Comparison of ENCODE assay signal across 29 cellular contexts in the genomic region with DNA sequence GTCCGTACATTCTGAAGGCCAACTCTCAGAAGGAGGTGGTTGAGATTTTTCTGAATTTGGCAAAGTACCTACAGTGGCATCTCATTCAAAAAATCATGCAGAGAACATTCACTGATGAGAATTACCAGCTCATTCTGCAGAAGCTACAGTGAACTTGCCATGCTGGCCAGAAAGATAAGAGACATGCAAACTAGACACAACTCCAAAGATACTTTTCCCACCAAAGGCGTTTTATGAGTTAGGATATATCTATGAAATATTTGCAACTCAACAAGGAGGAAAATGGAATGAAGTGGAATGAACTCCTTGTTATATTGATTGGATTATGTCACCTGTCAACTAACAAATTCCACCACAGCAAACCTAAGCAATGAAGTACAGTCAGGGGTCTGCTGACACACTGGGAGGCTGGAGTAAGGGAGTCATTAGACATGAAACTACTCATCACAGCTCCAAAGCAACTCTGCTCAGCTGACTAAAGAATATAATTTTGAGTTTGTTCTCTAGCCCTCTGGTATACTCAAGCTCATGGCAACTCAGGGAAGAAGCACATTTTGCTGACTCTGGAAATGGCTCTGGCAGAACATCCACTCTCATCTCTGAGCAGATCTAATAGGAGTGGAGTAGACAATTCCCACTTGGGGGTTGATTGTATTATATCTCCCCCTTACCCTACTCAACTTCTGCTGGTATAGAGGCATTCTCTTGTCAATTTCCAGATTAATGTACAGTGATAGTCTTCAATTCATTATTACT. TPM values are rescaled to one million over a fixed set of nuclear protein-coding genes. Genes with fewer than 3 reads are reported as not detected.
A peak's percentile ranks its signal among the peaks of the same experiment; 100 is the strongest.
DNase-seq lines count a peak whose midpoint lies in the region; ATAC-seq and TF ChIP-seq lines count a peak whose summit lies in the region.
"Had no signal": no experiment of that assay in that cellular context is flagged by ENCODE, and none has a peak within 500 bp of the region (broad histone marks: within the 10 kb centered on the region; RNA-seq: fewer than 3 reads in every experiment).

No MANE protein-coding gene starts in this region.

- H3K27me3 Mint-ChIP-seq in activated naive CD4-positive, alpha-beta T cell treated with anti-CD3 and anti-CD28 coated beads for 36 hours (ENCODE audit: low read depth), result no peaks in the 10 kb centered on the region
- no peaks in the 10 kb centered on the region for H3K27me3 Mint-ChIP-seq in dendritic cell treated with granulocyte-macrophage colony-stimulating factor and Interleukin-4, amounts not matched to agents 40 ng/mL and 50 ng/mL, for 4 days
- H3K27me3 Mint-ChIP-seq in stimulated activated memory B cell treated with anti-CD40 and anti-IgM and Interleukin-4, amounts not matched to agents 10 μg/mL and 1 μg/mL and 100 μg/mL, for 72 hours, result no peaks in the 10 kb centered on the region
- H3K27me3 Mint-ChIP-seq: activated CD4-positive, alpha-beta T cell treated with anti-CD3 and anti-CD28 coated beads, Interleukin-2, amount 10 ng/mL, durations not matched to agents 7 days and 5 days had no signal

- CTCF ChIA-PET in activated naive CD4-positive, alpha-beta T cell treated with anti-CD3 and anti-CD28 coated beads for 36 hours (lab: Charles Lee), result interaction anchor here (1.3 to 2.5 kb wide), 3 partner anchors 18 to 75 kb away, joined by 3 to 8 read pairs (median 7); no protein-coding TSS in a partner anchor

- H3K4me2 ChIP-seq in GM23248 (ENCODE audit: unreplicated experiment), result no peak overlapping the region

- TF ChIP-seq CTCF in esophagus squamous epithelium (IDR thresholded peaks at IDR 0.05), result no peak

- H3K27me3 ChIP-seq in GM23248 (replicated peaks; ENCODE audit: insufficient read depth), result no peaks in the 10 kb centered on the region
- H3K27me3 ChIP-seq in esophagus squamous epithelium, result no peaks in the 10 kb centered on the region
- H3K27me3 ChIP-seq: brain microvascular endothelial cell had no signal

- H3K9me3 ChIP-seq in GM23248 (ENCODE audit: low read depth), result no peaks in the 10 kb centered on the region
- no peaks in the 10 kb centered on the region for H3K9me3 ChIP-seq in esophagus squamous epithelium

- no peaks in the 10 kb centered on the region for H3K36me3 ChIP-seq in GM23248 (ENCODE audit: low read depth)
- H3K36me3 ChIP-seq in esophagus squamous epithelium, result peaks cover 0 to 10% (median 0%) of the 10 kb centered on the region in 3 donors
- H3K36me3 ChIP-seq: brain microvascular endothelial cell had no signal

- H3K27ac ChIP-seq in GM23248 (no peak overlapping the region), esophagus squamous epithelium (no peak overlapping the region)
- H3K27ac ChIP-seq: brain microvascular endothelial cell, C4-2B, HL-60 had no signal

- H3K4me3 Mint-ChIP-seq in activated naive CD4-positive, alpha-beta T cell treated with anti-CD3 and anti-CD28 coated beads for 36 hours, result no peak overlapping the region
- no peak overlapping the region for H3K4me3 Mint-ChIP-seq in dendritic cell treated with granulocyte-macrophage colony-stimulating factor and Interleukin-4, amounts not matched to agents 40 ng/mL and 50 ng/mL, for 4 days
- H3K4me3 Mint-ChIP-seq in stimulated activated memory B cell treated with anti-CD40 and anti-IgM and Interleukin-4, amounts not matched to agents 10 μg/mL and 1 μg/mL and 100 μg/mL, for 72 hours, result no peak overlapping the region
- H3K4me3 Mint-ChIP-seq: activated CD4-positive, alpha-beta T cell treated with anti-CD3 and anti-CD28 coated beads, Interleukin-2, amount 10 ng/mL, durations not matched to agents 7 days and 5 days; nephron progenitor cell had no signal

- DNase-seq in activated naive CD4-positive, alpha-beta T cell treated with anti-CD3 and anti-CD28 coated beads for 36 hours, result no peak
- no peak for DNase-seq in activated naive CD4-positive, alpha-beta T cell treated with anti-CD3 and anti-CD28 coated beads, Interleukin-2, amount 50 U/mL, for 16 hours
- DNase-seq in GM23248, result peak; percentile 49
- no peak for DNase-seq in NCI-H2029 (lab: John Stamatoyannopoulos, UW)
- DNase-seq in esophagus squamous epithelium (lab: John Stamatoyannopoulos, UW), result no peak
- DNase-seq in activated CD8-positive, alpha-beta memory T cell treated with anti-CD3 and anti-CD28 coated beads, Interleukin-2, amount 50 U/mL, for 4 hours, result no peak
- DNase-seq: activated CD4-positive, alpha-beta T cell treated with anti-CD3 and anti-CD28 coated beads, Interleukin-2, amount 10 ng/mL, durations not matched to agents 7 days and 5 days; brain microvascular endothelial cell; cortex of kidney; DMS 273 treated with DMSO at 0.1 percent for 48 hours; GDM1; head of caudate nucleus; left cardiac atrium; mesendoderm; NCI-H1105 treated with DMSO at 0.1 percent for 48 hours; NCI-H2081 treated with DMSO at 0.1 percent for 48 hours; NCI-H446; nephron progenitor cell; OCI-M1; posterior cingulate gyrus; SHP77; stimulated activated CD8-positive, alpha-beta memory T cell treated with anti-CD3 and anti-CD28 coated beads, Interleukin-4, amount 100 ng/mL, for 48 hours; SW 1271 had no signal

- H3K9me2 ChIP-seq in GM23248 (ENCODE audit: insufficient read depth), result no peaks in the 10 kb centered on the region

- no peak overlapping the region for H3K4me3 ChIP-seq in GM23248
- no peak overlapping the region for H3K4me3 ChIP-seq in esophagus squamous epithelium

- no peak overlapping the region for H2AFZ ChIP-seq in GM23248

- peak overlapping the region; percentile 19 for H3K27ac Mint-ChIP-seq in activated naive CD4-positive, alpha-beta T cell treated with anti-CD3 and anti-CD28 coated beads for 36 hours
- peak overlapping the region; percentile 24 for H3K27ac Mint-ChIP-seq in dendritic cell treated with granulocyte-macrophage colony-stimulating factor and Interleukin-4, amounts not matched to agents 40 ng/mL and 50 ng/mL, for 4 days
- peak overlapping the region; percentile 43 for H3K27ac Mint-ChIP-seq in stimulated activated memory B cell treated with anti-CD40 and anti-IgM and Interleukin-4, amounts not matched to agents 10 μg/mL and 1 μg/mL and 100 μg/mL, for 72 hours
- H3K27ac Mint-ChIP-seq: activated CD4-positive, alpha-beta T cell treated with anti-CD3 and anti-CD28 coated beads, Interleukin-2, amount 10 ng/mL, durations not matched to agents 7 days and 5 days had no signal

- H3F3A ChIP-seq in GM23248 (ENCODE audit: insufficient read depth), result peaks cover 41% of the 10 kb centered on the region

- 75 to 83% methylated on average over 2 of the region's 2 CpGs for WGBS in GM23248 (ENCODE audit: low coverage in 1 of 2, low lambda C conversion rate in 2 of 2, missing lambda C conversion rate in 2 of 2), 2 experiments
- WGBS in esophagus squamous epithelium, 2 donors, result 91 to 96% methylated on average over 2 of the region's 2 CpGs

- H4K20me1 ChIP-seq in GM23248 (ENCODE audit: insufficient read depth), result no peaks in the 10 kb centered on the region

- H3K9me3 Mint-ChIP-seq in activated naive CD4-positive, alpha-beta T cell treated with anti-CD3 and anti-CD28 coated beads for 36 hours, result no peaks in the 10 kb centered on the region
- H3K9me3 Mint-ChIP-seq in dendritic cell treated with granulocyte-macrophage colony-stimulating factor and Interleukin-4, amounts not matched to agents 40 ng/mL and 50 ng/mL, for 4 days, result no peaks in the 10 kb centered on the region
- H3K9me3 Mint-ChIP-seq in stimulated activated memory B cell treated with anti-CD40 and anti-IgM and Interleukin-4, amounts not matched to agents 10 μg/mL and 1 μg/mL and 100 μg/mL, for 72 hours, result no peaks in the 10 kb centered on the region

- ATAC-seq in stimulated activated memory B cell treated with anti-CD40 and anti-IgM and Interleukin-4, amounts not matched to agents 10 μg/mL and 1 μg/mL and 100 μg/mL, for 72 hours, result no peak
- ATAC-seq: HepG2, left cardiac atrium, sciatic nerve had no signal

- H3K36me3 Mint-ChIP-seq in activated naive CD4-positive, alpha-beta T cell treated with anti-CD3 and anti-CD28 coated beads for 36 hours (ENCODE audit: low read depth), result peaks cover 44% of the 10 kb centered on the region
- peaks cover 6% of the 10 kb centered on the region for H3K36me3 Mint-ChIP-seq in dendritic cell treated with granulocyte-macrophage colony-stimulating factor and Interleukin-4, amounts not matched to agents 40 ng/mL and 50 ng/mL, for 4 days (ENCODE audit: low read depth)
- peaks cover 47% of the 10 kb centered on the region for H3K36me3 Mint-ChIP-seq in stimulated activated memory B cell treated with anti-CD40 and anti-IgM and Interleukin-4, amounts not matched to agents 10 μg/mL and 1 μg/mL and 100 μg/mL, for 72 hours

- peaks cover 98% of the 10 kb centered on the region for H3K79me2 ChIP-seq in GM23248 (ENCODE audit: insufficient read depth)

- in situ Hi-C loops in GM23248 (cut with MboI), result no loop called here

- intact Hi-C loops in activated naive CD4-positive, alpha-beta T cell treated with anti-CD3 and anti-CD28 coated beads for 36 hours (cut with micrococcal nuclease), result loop anchor here (2.0 kb wide), 2 partner anchors 13 to 15 kb away; no protein-coding TSS in a partner anchor
- intact Hi-C loops in dendritic cell treated with granulocyte-macrophage colony-stimulating factor and Interleukin-4, amounts not matched to agents 40 ng/mL and 50 ng/mL, for 4 days (cut with micrococcal nuclease), result no loop called here
- intact Hi-C loops in esophagus squamous epithelium (cut with DNase I), result no loop called here

- no peak for TF ChIP-seq POLR2A in esophagus squamous epithelium (IDR thresholded peaks at IDR 0.05)

- peaks cover 95% of the 10 kb centered on the region for H3K4me1 Mint-ChIP-seq in activated naive CD4-positive, alpha-beta T cell treated with anti-CD3 and anti-CD28 coated beads for 36 hours (ENCODE audit: low read depth)
- peaks cover 37% of the 10 kb centered on the region for H3K4me1 Mint-ChIP-seq in dendritic cell treated with granulocyte-macrophage colony-stimulating factor and Interleukin-4, amounts not matched to agents 40 ng/mL and 50 ng/mL, for 4 days (ENCODE audit: low read depth)
- H3K4me1 Mint-ChIP-seq in stimulated activated memory B cell treated with anti-CD40 and anti-IgM and Interleukin-4, amounts not matched to agents 10 μg/mL and 1 μg/mL and 100 μg/mL, for 72 hours, result peaks cover 53% of the 10 kb centered on the region

- H3K4me1 ChIP-seq in GM23248 (ENCODE audit: insufficient read depth), result peaks cover 68% of the 10 kb centered on the region
- peaks cover 17 to 50% (median 19%) of the 10 kb centered on the region in 3 donors for H3K4me1 ChIP-seq in esophagus squamous epithelium

- no peak overlapping the region for H3K9ac ChIP-seq in GM23248

RNA-seq across cellular contexts. Expression of gene MAML2, which starts 22.9 kb away (rescaled TPM):
- 10 to 100 TPM; 26.6 to 28.1 TPM for total RNA-seq in activated naive CD4-positive, alpha-beta T cell treated with anti-CD3 and anti-CD28 coated beads for 36 hours
- total RNA-seq in GM23248 (2014; rRNA removed; shearing (Covaris generic)), result 22.1 and 23.7 TPM in 2 replicates
- polyA plus RNA-seq in GM23248 (2016; fragmentation: Nextera tagmentation; extraction: Ambion mirVana), result 6.8 and 7.4 TPM in 2 replicates
- total RNA-seq in esophagus squamous epithelium, result 10 to 100 TPM in 1 of 4 donors, 1 to 10 TPM in 3; 4.7 to 21.7 (median 7.3) TPM
